Comparison of ENCODE assay signal across 26 cellular contexts in the genomic region with DNA sequence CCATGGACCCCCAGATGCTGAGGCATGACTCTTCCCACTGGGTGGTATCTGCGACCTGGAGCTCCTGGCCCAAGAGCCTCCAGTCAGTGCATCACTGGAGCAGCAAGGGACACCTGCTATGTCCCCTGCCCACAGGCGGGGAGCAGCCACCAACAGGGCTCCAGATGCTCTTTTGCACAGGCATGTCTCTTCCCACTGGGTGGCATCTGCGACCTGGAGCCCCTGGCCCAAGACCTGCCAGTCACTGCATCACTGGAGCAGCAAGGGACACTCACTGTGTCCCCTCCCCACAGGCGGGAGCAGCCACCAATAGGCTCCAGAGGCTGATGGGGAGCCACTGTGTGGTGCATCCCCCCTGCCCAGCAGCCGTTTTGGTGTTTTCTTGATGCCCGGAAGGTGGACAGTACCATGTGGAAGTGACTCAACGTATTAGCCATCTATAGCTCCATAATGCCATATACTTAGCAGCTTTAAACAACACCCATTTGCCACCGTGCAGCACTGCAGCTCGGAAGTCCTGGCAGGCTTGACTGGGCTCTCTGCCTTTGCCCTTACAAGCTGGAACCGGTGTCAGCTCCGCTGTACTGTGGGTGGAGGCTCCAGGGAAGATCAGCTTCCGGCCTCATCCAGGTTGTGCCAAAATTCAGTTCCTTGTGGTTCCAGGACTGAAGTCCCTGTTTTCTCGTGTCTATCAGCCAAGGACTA.
"Had no signal": no experiment of that assay in that cellular context is flagged by ENCODE, and none has a peak within 500 bp of the region (broad histone marks: within the 10 kb centered on the region; RNA-seq: fewer than 3 reads in every experiment).

No MANE protein-coding gene starts in this region.

- H3K27ac Mint-ChIP-seq: activated CD8-positive, alpha-beta T cell treated with anti-CD3 and anti-CD28 coated beads, Interleukin-2, amount 10 ng/mL, durations not matched to agents 7 days and 5 days; activated naive CD8-positive, alpha-beta T cell treated with anti-CD3 and anti-CD28 coated beads for 36 hours; activated T-helper 17 cell treated with anti-CD3 and anti-CD28 coated beads, Interleukin-2, amount 50 U/mL, for 72 hours; mesothelial cell of epicardium; natural killer cell; stimulated activated memory B cell treated with anti-CD40 and anti-IgM and Interleukin-4, amounts not matched to agents 10 μg/mL and 1 μg/mL and 100 μg/mL, for 72 hours; T-cell; T-helper 2 cell treated with Interferon-gamma antibody and Interleukin-4, amounts not matched to agents 5 μg/mL and 100 μg/mL, for 36 hours had no signal

- H3K36me3 Mint-ChIP-seq: activated naive CD8-positive, alpha-beta T cell treated with anti-CD3 and anti-CD28 coated beads for 36 hours; mesothelial cell of epicardium; natural killer cell; stimulated activated memory B cell treated with anti-CD40 and anti-IgM and Interleukin-4, amounts not matched to agents 10 μg/mL and 1 μg/mL and 100 μg/mL, for 72 hours; T-cell had no signal

- H3K4me3 ChIP-seq: breast epithelium, lung, ovary, psoas muscle, right atrium auricular region, skin epidermis, stomach, vagina had no signal

- H3K36me3 ChIP-seq: breast epithelium, ovary, right atrium auricular region, stomach, vagina had no signal

- H3K4me1 Mint-ChIP-seq: activated naive CD8-positive, alpha-beta T cell treated with anti-CD3 and anti-CD28 coated beads for 36 hours; activated T-helper 17 cell treated with anti-CD3 and anti-CD28 coated beads, Interleukin-2, amount 50 U/mL, for 72 hours; mesothelial cell of epicardium; natural killer cell; stimulated activated memory B cell treated with anti-CD40 and anti-IgM and Interleukin-4, amounts not matched to agents 10 μg/mL and 1 μg/mL and 100 μg/mL, for 72 hours; T-cell had no signal

- H3K4me3 Mint-ChIP-seq: activated CD8-positive, alpha-beta T cell treated with anti-CD3 and anti-CD28 coated beads, Interleukin-2, amount 10 ng/mL, durations not matched to agents 7 days and 5 days; activated naive CD8-positive, alpha-beta T cell treated with anti-CD3 and anti-CD28 coated beads for 36 hours; activated T-helper 17 cell treated with anti-CD3 and anti-CD28 coated beads, Interleukin-2, amount 50 U/mL, for 72 hours; mesothelial cell of epicardium; natural killer cell; stimulated activated memory B cell treated with anti-CD40 and anti-IgM and Interleukin-4, amounts not matched to agents 10 μg/mL and 1 μg/mL and 100 μg/mL, for 72 hours; T-cell; T-helper 2 cell treated with Interferon-gamma antibody and Interleukin-4, amounts not matched to agents 5 μg/mL and 100 μg/mL, for 36 hours had no signal

- H3K27me3 ChIP-seq: breast epithelium, ovary, right atrium auricular region, stomach, vagina had no signal

- H3K9me3 ChIP-seq: breast epithelium, ovary, psoas muscle, right atrium auricular region, vagina had no signal

- H3K4me1 ChIP-seq: breast epithelium, psoas muscle, right atrium auricular region, stomach, vagina had no signal

- H3K27ac ChIP-seq: breast epithelium, ovary, psoas muscle, right atrium auricular region, skin epidermis, stomach, vagina, VCaP had no signal

- ATAC-seq: activated CD8-positive, alpha-beta T cell treated with anti-CD3 and anti-CD28 coated beads, Interleukin-2, amount 10 ng/mL, durations not matched to agents 7 days and 5 days; activated T-helper 17 cell treated with anti-CD3 and anti-CD28 coated beads, Interleukin-2, amount 50 U/mL, for 72 hours; left lobe of liver; natural killer cell; psoas muscle; stimulated activated memory B cell treated with anti-CD40 and anti-IgM and Interleukin-4, amounts not matched to agents 10 μg/mL and 1 μg/mL and 100 μg/mL, for 72 hours; T-cell had no signal

- H3K9me3 Mint-ChIP-seq: activated naive CD8-positive, alpha-beta T cell treated with anti-CD3 and anti-CD28 coated beads for 36 hours; activated T-helper 17 cell treated with anti-CD3 and anti-CD28 coated beads, Interleukin-2, amount 50 U/mL, for 72 hours; mesothelial cell of epicardium; natural killer cell; stimulated activated memory B cell treated with anti-CD40 and anti-IgM and Interleukin-4, amounts not matched to agents 10 μg/mL and 1 μg/mL and 100 μg/mL, for 72 hours; T-cell; T-helper 2 cell treated with Interferon-gamma antibody and Interleukin-4, amounts not matched to agents 5 μg/mL and 100 μg/mL, for 36 hours had no signal

- H3K27me3 Mint-ChIP-seq: activated naive CD8-positive, alpha-beta T cell treated with anti-CD3 and anti-CD28 coated beads for 36 hours; T-cell had no signal

- DNase-seq: activated CD4-positive, alpha-beta T cell treated with anti-CD3 and anti-CD28 coated beads for 1 hour; activated CD4-positive, alpha-beta T cell treated with anti-CD3 and anti-CD28 coated beads, Interleukin-2, amount 50 U/mL, for 1 hour; activated CD8-positive, alpha-beta T cell treated with anti-CD3 and anti-CD28 coated beads, Interleukin-2, amount 10 ng/mL, durations not matched to agents 7 days and 5 days; activated naive CD4-positive, alpha-beta T cell treated with Interleukin-2 at 50 U/mL for 16 hours; activated naive CD8-positive, alpha-beta T cell treated with anti-CD3 and anti-CD28 coated beads for 36 hours; cortex of kidney; foreskin fibroblast; kidney; natural killer cell; ovary; psoas muscle; stimulated activated CD4-positive, alpha-beta T cell treated with anti-CD3 and anti-CD28 coated beads, Interleukin-2, amount 100 ng/mL, for 24 hours; trophoblast cell had no signal
